16 cellular contexts compared by ENCODE assay signal in the genomic region with DNA sequence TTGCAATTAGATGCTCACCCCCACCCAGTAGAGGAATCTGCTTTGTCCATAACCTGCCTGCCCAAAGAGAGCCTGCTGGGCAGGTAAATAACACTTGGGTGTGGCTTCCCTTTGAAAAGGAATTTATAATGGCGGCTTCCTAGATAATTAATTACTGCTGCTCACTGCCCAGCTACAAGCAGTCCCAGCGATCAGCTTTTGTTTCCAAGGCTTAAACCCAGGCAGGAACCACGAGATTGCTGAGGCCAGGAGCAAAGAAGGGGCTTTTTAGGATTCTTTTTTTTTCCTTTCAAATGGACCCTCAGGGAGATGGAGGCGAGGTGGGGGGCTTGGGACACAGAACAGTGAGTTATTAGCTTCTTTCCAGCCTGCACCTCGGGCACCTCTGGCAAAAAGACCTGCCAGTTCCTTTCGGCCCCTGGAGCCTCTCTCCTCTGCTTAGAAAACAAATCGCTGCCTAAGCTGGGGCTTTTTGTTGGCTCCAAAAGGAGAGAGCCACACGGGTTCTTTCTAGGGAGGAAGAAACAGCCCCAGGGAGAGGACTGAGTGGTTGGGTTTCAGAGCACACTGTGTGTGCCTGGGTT.
DNase-seq lines count a peak whose midpoint lies in the region; ATAC-seq and TF ChIP-seq lines count a peak whose summit lies in the region.
"Had no signal": no experiment of that assay in that cellular context is flagged by ENCODE, and none has a peak within 500 bp of the region (broad histone marks: within the 10 kb centered on the region; RNA-seq: fewer than 3 reads in every experiment).

No MANE protein-coding gene starts in this region.

- TF ChIP-seq CTCF in cardiac muscle cell (IDR thresholded peaks at IDR 0.05; ENCODE audit: low read depth, low read length) = no peak
- TF ChIP-seq CTCF in endodermal cell (conservative IDR thresholded peaks at IDR 0.05) = no peak
- TF ChIP-seq CTCF in mesothelial cell of epicardium (IDR thresholded peaks at IDR 0.05; ENCODE audit: unreplicated experiment) = no peak
- no peak for TF ChIP-seq CTCF in transverse colon (IDR thresholded peaks at IDR 0.05)

- ATAC-seq in GM21515 (IDR thresholded peaks at IDR 0.05; ENCODE audit: unreplicated experiment) (no peak), GM19023 (IDR thresholded peaks at IDR 0.05; ENCODE audit: unreplicated experiment) (no peak)
- ATAC-seq: stimulated activated naive B cell treated with anti-CD40 and anti-IgM and Interleukin-4, amounts not matched to agents 10 μg/mL and 1 μg/mL and 100 μg/mL, for 72 hours had no signal

- H3K27ac ChIP-seq in cardiac muscle cell = peak overlapping the region; percentile 48
- H3K27ac ChIP-seq in endodermal cell (ENCODE audit: low read depth, low read length) = peak overlapping the region; percentile 82
- H3K27ac ChIP-seq in transverse colon = peak overlapping the region; percentile 33 to 82 (median 66)

- H3K9me3 Mint-ChIP-seq in endodermal cell (peaks cover 13% of the 10 kb centered on the region), mesothelial cell of epicardium (peaks cover 18% of the 10 kb centered on the region)
- H3K9me3 Mint-ChIP-seq: activated naive CD4-positive, alpha-beta T cell treated with anti-CD3 and anti-CD28 coated beads, Interleukin-2, amount 50 U/mL, for 24 hours had no signal

- H3K9me3 ChIP-seq in cardiac muscle cell (ENCODE audit: low read depth) (no peaks in the 10 kb centered on the region), endodermal cell (ENCODE audit: control insufficient read depth, low read length) (peaks cover 24% of the 10 kb centered on the region), transverse colon (no peaks in the 10 kb centered on the region)

- H3K4me1 Mint-ChIP-seq in endodermal cell (peaks cover 61% of the 10 kb centered on the region), mesothelial cell of epicardium (peaks cover 31% of the 10 kb centered on the region)
- H3K4me1 Mint-ChIP-seq: stimulated activated naive B cell treated with anti-CD40 and anti-IgM and Interleukin-4, amounts not matched to agents 10 μg/mL and 1 μg/mL and 100 μg/mL, for 72 hours had no signal

- peak overlapping the region; percentile 67 for H3K9ac ChIP-seq in endodermal cell (ENCODE audit: extremely low read depth, low read length, poor library complexity, severe bottlenecking)

- no peaks in the 10 kb centered on the region for H3K27me3 ChIP-seq in cardiac muscle cell
- H3K27me3 ChIP-seq in endodermal cell (ENCODE audit: control insufficient read depth, insufficient read depth, low read length, poor library complexity, severe bottlenecking) = peaks cover 20% of the 10 kb centered on the region
- peaks cover 13% of the 10 kb centered on the region for H3K27me3 ChIP-seq in transverse colon

- no peak for DNase-seq in cardiac muscle cell (ENCODE audit: low read depth in 1 of 2, low spot score in 1 of 2)
- no peak for DNase-seq in cardiac septum (ENCODE audit: low spot score)
- DNase-seq in endodermal cell = peak; percentile 77
- no peak for DNase-seq in mesothelial cell of epicardium (ENCODE audit: low spot score in 2 of 2, unreplicated experiment in 2 of 2)
- no peak for DNase-seq in transverse colon
- DNase-seq in stimulated activated CD4-positive, alpha-beta T cell treated with anti-CD3 and anti-CD28 coated beads, Interleukin-12 subunit alpha, Interleukin-12 subunit beta, amount 100 ng/mL, for 4 hours = no peak
- DNase-seq: cerebellar nuclear complex; HCEC 1CT; MV-4-11; NCI-H446 treated with DMSO at 0.1 percent for 48 hours; SHP77; stimulated activated CD4-positive, alpha-beta T cell treated with anti-CD3 and anti-CD28 coated beads, Interleukin-4, amount 100 ng/mL, for 1 hour; stimulated activated naive B cell treated with anti-CD40 and anti-IgM and Interleukin-4, amounts not matched to agents 10 μg/mL and 1 μg/mL and 100 μg/mL, for 72 hours had no signal

- no peak overlapping the region for H3K4me3 ChIP-seq in cardiac muscle cell
- H3K4me3 ChIP-seq in endodermal cell (ENCODE audit: low read length) = peak overlapping the region; percentile 36
- H3K4me3 ChIP-seq in transverse colon = no peak overlapping the region

- TF ChIP-seq POLR2A in transverse colon (IDR thresholded peaks at IDR 0.05) = no peak

- H3K27ac Mint-ChIP-seq in endodermal cell (peak overlapping the region; percentile 95), mesothelial cell of epicardium (peak overlapping the region; percentile 93)
- H3K27ac Mint-ChIP-seq: activated naive CD4-positive, alpha-beta T cell treated with anti-CD3 and anti-CD28 coated beads, Interleukin-2, amount 50 U/mL, for 24 hours; stimulated activated naive B cell treated with anti-CD40 and anti-IgM and Interleukin-4, amounts not matched to agents 10 μg/mL and 1 μg/mL and 100 μg/mL, for 72 hours had no signal

- H3K4me1 ChIP-seq in cardiac muscle cell (ENCODE audit: low read depth) (peaks cover 5% of the 10 kb centered on the region), endodermal cell (ENCODE audit: control insufficient read depth, insufficient read depth, low read length) (peaks cover 35% of the 10 kb centered on the region), transverse colon (peaks cover 7 to 24% (median 15%) of the 10 kb centered on the region in 4 donors)

- H3K36me3 ChIP-seq in cardiac muscle cell (no peaks in the 10 kb centered on the region), endodermal cell (ENCODE audit: control insufficient read depth, insufficient read depth, low read length) (no peaks in the 10 kb centered on the region), transverse colon (no peaks in the 10 kb centered on the region)

- H3K36me3 Mint-ChIP-seq in endodermal cell (ENCODE audit: low read depth) (peaks cover 3% of the 10 kb centered on the region), mesothelial cell of epicardium (peaks cover 5% of the 10 kb centered on the region)
- H3K36me3 Mint-ChIP-seq: stimulated activated naive B cell treated with anti-CD40 and anti-IgM and Interleukin-4, amounts not matched to agents 10 μg/mL and 1 μg/mL and 100 μg/mL, for 72 hours had no signal

- 18 to 27% methylated on average over 5 to 8 of the region's 8 CpGs for WGBS in endodermal cell (ENCODE audit: insufficient coverage in 1 of 2, insufficient read length in 1 of 2), 2 experiments
- 41 to 53% methylated on average over 4 to 8 of the region's 8 CpGs for WGBS in transverse colon (ENCODE audit: low coverage in 1 of 2), 2 donors

- in situ Hi-C loops in transverse colon (cut with MboI; ENCODE audit: low pct_ligation_motif_present in 1 of 4, low pct_unique_long_range_greater_than_20kb in 1 of 4, low sequenced_read_pairs in 3 of 4) = no loop called here

- TF ChIP-seq EP300 in transverse colon (IDR thresholded peaks at IDR 0.05; ENCODE audit: low read depth) = no peak

- peak overlapping the region; percentile 15 for H3K4me3 Mint-ChIP-seq in endodermal cell
- H3K4me3 Mint-ChIP-seq in mesothelial cell of epicardium = no peak overlapping the region
- H3K4me3 Mint-ChIP-seq: activated naive CD4-positive, alpha-beta T cell treated with anti-CD3 and anti-CD28 coated beads, Interleukin-2, amount 50 U/mL, for 24 hours; stimulated activated naive B cell treated with anti-CD40 and anti-IgM and Interleukin-4, amounts not matched to agents 10 μg/mL and 1 μg/mL and 100 μg/mL, for 72 hours had no signal

- intact Hi-C loops in cardiac septum (cut with DNase I) = no loop called here
- intact Hi-C loops in transverse colon (cut with DNase I; ENCODE audit: low total_unique reads) = no loop called here

- H3K27me3 Mint-ChIP-seq in endodermal cell (ENCODE audit: insufficient read depth) (peaks cover 20% of the 10 kb centered on the region), mesothelial cell of epicardium (ENCODE audit: low read depth) (no peaks in the 10 kb centered on the region)
- H3K27me3 Mint-ChIP-seq: activated naive CD4-positive, alpha-beta T cell treated with anti-CD3 and anti-CD28 coated beads, Interleukin-2, amount 50 U/mL, for 24 hours had no signal
